In genomic region chr9:23324511-23324910, GRCh38 we compare ENCODE assay signal across 23 cellular contexts.
"Had no signal": no experiment of that assay in that cellular context is flagged by ENCODE, and none has a peak within 500 bp of the region (broad histone marks: within the 10 kb centered on the region; RNA-seq: fewer than 3 reads in every experiment).

No MANE protein-coding gene starts in this region.

- H3K4me1 ChIP-seq: colonic mucosa, esophagus squamous epithelium, gastroesophageal sphincter, heart left ventricle, left lung, lower lobe of right lung had no signal

- H3K27me3 ChIP-seq: colonic mucosa, esophagus squamous epithelium, gastroesophageal sphincter, heart left ventricle, hepatocyte, left lung had no signal

- H3K36me3 ChIP-seq: colonic mucosa, esophagus squamous epithelium, gastroesophageal sphincter, heart left ventricle, left lung, lower lobe of right lung had no signal

- ATAC-seq: effector memory CD8-positive, alpha-beta T cell; esophagus mucosa; gastroesophageal sphincter; heart left ventricle; left cardiac atrium; left lung; left ventricle myocardium superior; lower lobe of right lung; naive thymus-derived CD4-positive, alpha-beta T cell had no signal

- H3K9me3 ChIP-seq: colonic mucosa, esophagus squamous epithelium, gastroesophageal sphincter, lower lobe of right lung had no signal

- H3K79me2 ChIP-seq: hepatocyte had no signal

- DNase-seq: colonic mucosa; cortex of kidney; effector CD8-positive, alpha-beta T cell; effector memory CD8-positive, alpha-beta T cell; endodermal cell; erythroblast; esophagus squamous epithelium; foreskin fibroblast; foreskin melanocyte; heart left ventricle; hypothalamus; left cardiac atrium; left lung; left ventricle myocardium superior; lower lobe of right lung; mesenchymal stem cell; naive thymus-derived CD4-positive, alpha-beta T cell had no signal

- H3K4me1 Mint-ChIP-seq: endodermal cell, mesothelial cell of epicardium had no signal

- H3K4me3 Mint-ChIP-seq: dendritic cell treated with granulocyte-macrophage colony-stimulating factor and Interleukin-4, amounts not matched to agents 40 ng/mL and 50 ng/mL, for 4 days; effector memory CD8-positive, alpha-beta T cell; endodermal cell; mesothelial cell of epicardium; naive thymus-derived CD4-positive, alpha-beta T cell had no signal

- H3K27me3 Mint-ChIP-seq: dendritic cell treated with granulocyte-macrophage colony-stimulating factor and Interleukin-4, amounts not matched to agents 40 ng/mL and 50 ng/mL, for 4 days; effector memory CD8-positive, alpha-beta T cell; naive thymus-derived CD4-positive, alpha-beta T cell had no signal

- H3K36me3 Mint-ChIP-seq: mesothelial cell of epicardium; naive thymus-derived CD4-positive, alpha-beta T cell had no signal

- H3K27ac Mint-ChIP-seq: dendritic cell treated with granulocyte-macrophage colony-stimulating factor and Interleukin-4, amounts not matched to agents 40 ng/mL and 50 ng/mL, for 4 days; effector memory CD8-positive, alpha-beta T cell; endodermal cell; mesothelial cell of epicardium; naive thymus-derived CD4-positive, alpha-beta T cell had no signal

- H3K4me3 ChIP-seq: colonic mucosa, esophagus squamous epithelium, gastroesophageal sphincter, heart left ventricle, hepatocyte, left lung, lower lobe of right lung had no signal

- H3K27ac ChIP-seq: colonic mucosa, epithelial cell of prostate, esophagus squamous epithelium, gastroesophageal sphincter, heart left ventricle, hepatocyte, left lung, lower lobe of right lung had no signal

- H3K4me2 ChIP-seq: hepatocyte had no signal

- H2AFZ ChIP-seq: hepatocyte had no signal
